ENCODE assay signal across 1 cellular context in the genomic region with DNA sequence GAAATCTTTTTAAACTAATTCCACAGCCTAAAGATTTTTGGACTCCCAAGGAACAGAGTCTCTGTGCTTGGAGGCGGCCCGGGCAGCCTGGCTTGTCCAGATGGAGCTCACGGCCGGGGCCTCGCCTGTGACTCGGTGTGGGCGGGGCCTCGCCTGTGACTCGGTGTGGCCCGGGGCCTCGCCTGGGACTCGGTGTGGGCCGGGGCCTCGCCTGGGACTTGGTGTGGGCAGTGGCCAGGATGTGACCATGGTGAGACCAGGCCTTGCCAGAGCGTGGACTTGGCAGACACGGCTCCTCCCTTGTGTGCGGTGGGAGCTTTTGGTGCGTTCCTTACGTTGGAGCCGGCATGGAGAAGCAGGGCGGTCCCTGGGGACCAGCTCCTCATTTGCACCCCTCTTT.
TF ChIP-seq lines count a peak whose summit lies in the region.

No MANE protein-coding gene starts in this region.

TF ChIP-seq in WTC11, 78 proteins besides CTCF, POLR2A, EP300 and RAD21 (continued from another document):
- TF ChIP-seq, protein P1, sequence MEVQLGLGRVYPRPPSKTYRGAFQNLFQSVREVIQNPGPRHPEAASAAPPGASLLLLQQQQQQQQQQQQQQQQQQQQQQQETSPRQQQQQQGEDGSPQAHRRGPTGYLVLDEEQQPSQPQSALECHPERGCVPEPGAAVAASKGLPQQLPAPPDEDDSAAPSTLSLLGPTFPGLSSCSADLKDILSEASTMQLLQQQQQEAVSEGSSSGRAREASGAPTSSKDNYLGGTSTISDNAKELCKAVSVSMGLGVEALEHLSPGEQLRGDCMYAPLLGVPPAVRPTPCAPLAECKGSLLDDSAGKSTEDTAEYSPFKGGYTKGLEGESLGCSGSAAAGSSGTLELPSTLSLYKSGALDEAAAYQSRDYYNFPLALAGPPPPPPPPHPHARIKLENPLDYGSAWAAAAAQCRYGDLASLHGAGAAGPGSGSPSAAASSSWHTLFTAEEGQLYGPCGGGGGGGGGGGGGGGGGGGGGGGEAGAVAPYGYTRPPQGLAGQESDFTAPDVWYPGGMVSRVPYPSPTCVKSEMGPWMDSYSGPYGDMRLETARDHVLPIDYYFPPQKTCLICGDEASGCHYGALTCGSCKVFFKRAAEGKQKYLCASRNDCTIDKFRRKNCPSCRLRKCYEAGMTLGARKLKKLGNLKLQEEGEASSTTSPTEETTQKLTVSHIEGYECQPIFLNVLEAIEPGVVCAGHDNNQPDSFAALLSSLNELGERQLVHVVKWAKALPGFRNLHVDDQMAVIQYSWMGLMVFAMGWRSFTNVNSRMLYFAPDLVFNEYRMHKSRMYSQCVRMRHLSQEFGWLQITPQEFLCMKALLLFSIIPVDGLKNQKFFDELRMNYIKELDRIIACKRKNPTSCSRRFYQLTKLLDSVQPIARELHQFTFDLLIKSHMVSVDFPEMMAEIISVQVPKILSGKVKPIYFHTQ (CRISPR knock-in tag; IDR thresholded peaks at IDR 0.05), result no peak
- TF ChIP-seq NFATC4 (CRISPR knock-in tag; IDR thresholded peaks at IDR 0.05), result no peak
- TF ChIP-seq ETV6 (CRISPR knock-in tag; IDR thresholded peaks at IDR 0.05), result no peak
- TF ChIP-seq, protein P2, sequence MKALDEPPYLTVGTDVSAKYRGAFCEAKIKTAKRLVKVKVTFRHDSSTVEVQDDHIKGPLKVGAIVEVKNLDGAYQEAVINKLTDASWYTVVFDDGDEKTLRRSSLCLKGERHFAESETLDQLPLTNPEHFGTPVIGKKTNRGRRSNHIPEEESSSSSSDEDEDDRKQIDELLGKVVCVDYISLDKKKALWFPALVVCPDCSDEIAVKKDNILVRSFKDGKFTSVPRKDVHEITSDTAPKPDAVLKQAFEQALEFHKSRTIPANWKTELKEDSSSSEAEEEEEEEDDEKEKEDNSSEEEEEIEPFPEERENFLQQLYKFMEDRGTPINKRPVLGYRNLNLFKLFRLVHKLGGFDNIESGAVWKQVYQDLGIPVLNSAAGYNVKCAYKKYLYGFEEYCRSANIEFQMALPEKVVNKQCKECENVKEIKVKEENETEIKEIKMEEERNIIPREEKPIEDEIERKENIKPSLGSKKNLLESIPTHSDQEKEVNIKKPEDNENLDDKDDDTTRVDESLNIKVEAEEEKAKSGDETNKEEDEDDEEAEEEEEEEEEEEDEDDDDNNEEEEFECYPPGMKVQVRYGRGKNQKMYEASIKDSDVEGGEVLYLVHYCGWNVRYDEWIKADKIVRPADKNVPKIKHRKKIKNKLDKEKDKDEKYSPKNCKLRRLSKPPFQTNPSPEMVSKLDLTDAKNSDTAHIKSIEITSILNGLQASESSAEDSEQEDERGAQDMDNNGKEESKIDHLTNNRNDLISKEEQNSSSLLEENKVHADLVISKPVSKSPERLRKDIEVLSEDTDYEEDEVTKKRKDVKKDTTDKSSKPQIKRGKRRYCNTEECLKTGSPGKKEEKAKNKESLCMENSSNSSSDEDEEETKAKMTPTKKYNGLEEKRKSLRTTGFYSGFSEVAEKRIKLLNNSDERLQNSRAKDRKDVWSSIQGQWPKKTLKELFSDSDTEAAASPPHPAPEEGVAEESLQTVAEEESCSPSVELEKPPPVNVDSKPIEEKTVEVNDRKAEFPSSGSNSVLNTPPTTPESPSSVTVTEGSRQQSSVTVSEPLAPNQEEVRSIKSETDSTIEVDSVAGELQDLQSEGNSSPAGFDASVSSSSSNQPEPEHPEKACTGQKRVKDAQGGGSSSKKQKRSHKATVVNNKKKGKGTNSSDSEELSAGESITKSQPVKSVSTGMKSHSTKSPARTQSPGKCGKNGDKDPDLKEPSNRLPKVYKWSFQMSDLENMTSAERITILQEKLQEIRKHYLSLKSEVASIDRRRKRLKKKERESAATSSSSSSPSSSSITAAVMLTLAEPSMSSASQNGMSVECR (CRISPR knock-in tag; IDR thresholded peaks at IDR 0.05; ENCODE audit: borderline replicate concordance), result no peak
- TF ChIP-seq, protein P3, sequence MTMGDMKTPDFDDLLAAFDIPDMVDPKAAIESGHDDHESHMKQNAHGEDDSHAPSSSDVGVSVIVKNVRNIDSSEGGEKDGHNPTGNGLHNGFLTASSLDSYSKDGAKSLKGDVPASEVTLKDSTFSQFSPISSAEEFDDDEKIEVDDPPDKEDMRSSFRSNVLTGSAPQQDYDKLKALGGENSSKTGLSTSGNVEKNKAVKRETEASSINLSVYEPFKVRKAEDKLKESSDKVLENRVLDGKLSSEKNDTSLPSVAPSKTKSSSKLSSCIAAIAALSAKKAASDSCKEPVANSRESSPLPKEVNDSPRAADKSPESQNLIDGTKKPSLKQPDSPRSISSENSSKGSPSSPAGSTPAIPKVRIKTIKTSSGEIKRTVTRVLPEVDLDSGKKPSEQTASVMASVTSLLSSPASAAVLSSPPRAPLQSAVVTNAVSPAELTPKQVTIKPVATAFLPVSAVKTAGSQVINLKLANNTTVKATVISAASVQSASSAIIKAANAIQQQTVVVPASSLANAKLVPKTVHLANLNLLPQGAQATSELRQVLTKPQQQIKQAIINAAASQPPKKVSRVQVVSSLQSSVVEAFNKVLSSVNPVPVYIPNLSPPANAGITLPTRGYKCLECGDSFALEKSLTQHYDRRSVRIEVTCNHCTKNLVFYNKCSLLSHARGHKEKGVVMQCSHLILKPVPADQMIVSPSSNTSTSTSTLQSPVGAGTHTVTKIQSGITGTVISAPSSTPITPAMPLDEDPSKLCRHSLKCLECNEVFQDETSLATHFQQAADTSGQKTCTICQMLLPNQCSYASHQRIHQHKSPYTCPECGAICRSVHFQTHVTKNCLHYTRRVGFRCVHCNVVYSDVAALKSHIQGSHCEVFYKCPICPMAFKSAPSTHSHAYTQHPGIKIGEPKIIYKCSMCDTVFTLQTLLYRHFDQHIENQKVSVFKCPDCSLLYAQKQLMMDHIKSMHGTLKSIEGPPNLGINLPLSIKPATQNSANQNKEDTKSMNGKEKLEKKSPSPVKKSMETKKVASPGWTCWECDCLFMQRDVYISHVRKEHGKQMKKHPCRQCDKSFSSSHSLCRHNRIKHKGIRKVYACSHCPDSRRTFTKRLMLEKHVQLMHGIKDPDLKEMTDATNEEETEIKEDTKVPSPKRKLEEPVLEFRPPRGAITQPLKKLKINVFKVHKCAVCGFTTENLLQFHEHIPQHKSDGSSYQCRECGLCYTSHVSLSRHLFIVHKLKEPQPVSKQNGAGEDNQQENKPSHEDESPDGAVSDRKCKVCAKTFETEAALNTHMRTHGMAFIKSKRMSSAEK (CRISPR knock-in tag; IDR thresholded peaks at IDR 0.05; ENCODE audit: borderline replicate concordance), result no peak
